ENCODE assay signal across 8 cellular contexts in the genomic region with DNA sequence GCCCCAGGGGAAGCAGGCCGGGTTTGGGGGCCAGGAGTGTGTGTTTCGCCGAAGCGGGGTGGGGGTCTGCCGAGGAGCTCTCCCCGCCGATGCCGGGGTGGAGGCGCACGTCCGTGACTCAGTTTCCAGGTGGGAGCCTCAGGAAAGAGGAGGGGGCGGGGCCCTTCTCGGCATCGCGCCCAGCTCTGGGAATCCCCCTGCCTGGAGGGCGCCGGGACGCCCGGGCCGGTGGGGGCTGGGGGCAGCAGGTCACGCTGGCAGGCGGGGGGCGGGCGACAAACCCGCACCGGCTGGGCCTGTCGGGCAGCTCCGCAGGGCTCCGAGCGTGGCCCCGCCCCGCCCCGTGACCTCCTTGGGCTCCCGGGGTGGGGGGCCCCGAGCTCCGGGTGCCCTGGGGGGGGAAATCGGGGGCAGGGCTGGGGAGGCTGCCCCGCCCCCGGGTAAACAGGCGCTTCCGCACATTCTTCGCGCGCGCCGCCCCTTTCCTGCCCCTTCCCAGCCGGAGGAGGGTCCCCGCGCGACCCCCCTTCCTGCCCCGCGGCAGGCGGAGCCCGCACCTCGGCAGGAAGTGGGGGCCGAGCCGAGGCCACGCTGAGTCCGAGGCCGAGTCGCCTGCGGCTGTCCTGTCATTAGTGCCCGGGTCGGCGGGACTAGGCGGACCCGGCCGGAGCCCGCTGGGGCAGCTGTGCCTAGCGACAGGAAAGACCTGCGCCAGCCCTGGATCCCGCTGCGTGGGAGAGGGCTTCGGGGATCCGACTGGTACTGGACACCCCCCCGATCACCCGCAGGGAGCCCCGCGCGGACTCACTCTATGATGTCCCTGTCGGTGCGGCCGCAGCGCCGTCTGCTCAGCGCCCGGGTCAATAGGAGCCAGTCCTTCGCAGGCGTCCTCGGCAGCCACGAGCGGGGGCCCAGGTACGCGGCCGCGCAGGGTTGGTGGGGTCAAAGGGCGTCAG. TPM values are rescaled to one million over a fixed set of nuclear protein-coding genes. Genes with fewer than 3 reads are reported as not detected.
DNase-seq lines count a peak whose midpoint lies in the region; ATAC-seq and TF ChIP-seq lines count a peak whose summit lies in the region.

No MANE protein-coding gene starts in this region.

- ATAC-seq in DND-41 (ENCODE audit: insufficient read depth, low read depth): peak; percentile 47
- ATAC-seq in HG03108 (IDR thresholded peaks at IDR 0.05; ENCODE audit: unreplicated experiment): peak; percentile 48
- peak; percentile 69 for ATAC-seq in mucosa of descending colon

- H3K79me2 ChIP-seq in DND-41 (ENCODE audit: insufficient read depth, low read length): peaks cover 28% of the 10 kb centered on the region

- peaks cover 39% of the 10 kb centered on the region for H3K36me3 ChIP-seq in DND-41 (ENCODE audit: insufficient read depth, low read length)
- H3K36me3 ChIP-seq in mucosa of descending colon (ENCODE audit: low read depth): no peaks in the 10 kb centered on the region

- peaks cover 40% of the 10 kb centered on the region for H4K20me1 ChIP-seq in DND-41 (ENCODE audit: insufficient read depth, low read length)

- POLR2A ChIA-PET in activated CD4-positive, alpha-beta memory T cell treated with anti-CD3 and anti-CD28 coated beads, Interleukin-2, amount 10 ng/mL, durations not matched to agents 7 days and 5 days (lab: Charles Lee): interaction anchor here (1.2 to 3.7 kb wide), 10 partner anchors 9 to 129 kb away, joined by 3 to 26 read pairs (median 8); a partner anchor contains a TSS

- H3K9me3 ChIP-seq in DND-41 (ENCODE audit: insufficient read depth, low read length, severe bottlenecking) (no peaks in the 10 kb centered on the region), mucosa of descending colon (no peaks in the 10 kb centered on the region)

- no peaks in the 10 kb centered on the region for H3K27me3 ChIP-seq in DND-41 (ENCODE audit: insufficient read depth, low read length, poor library complexity)

- H3K4me3 ChIP-seq in DND-41 (ENCODE audit: low read depth in 1 of 2, low read length in 2 of 2) (peak overlapping the region; percentile 68 to 84; a peak in 3 of 4 replicates), mucosa of descending colon (peak overlapping the region; percentile 23)

- no peak overlapping the region for H3K27ac Mint-ChIP-seq in activated CD4-positive, alpha-beta memory T cell treated with anti-CD3 and anti-CD28 coated beads, Interleukin-2, amount 10 ng/mL, durations not matched to agents 7 days and 5 days
- peak overlapping the region; percentile 24 for H3K27ac Mint-ChIP-seq in endothelial cell (ENCODE audit: unreplicated experiment)

- intact Hi-C loops in mucosa of descending colon (cut with DNase I, micrococcal nuclease): no loop called here

- H2AFZ ChIP-seq in DND-41 (ENCODE audit: low read depth, low read length): peak overlapping the region; percentile 82

- peak overlapping the region; percentile 73 for H3K27ac ChIP-seq in DND-41 (ENCODE audit: low read length)
- peak overlapping the region; percentile 38 for H3K27ac ChIP-seq in substantia nigra (ENCODE audit: low read depth, low read length, poor library complexity, severe bottlenecking)

- H3K27me3 Mint-ChIP-seq in activated CD4-positive, alpha-beta memory T cell treated with anti-CD3 and anti-CD28 coated beads, Interleukin-2, amount 10 ng/mL, durations not matched to agents 7 days and 5 days: peaks cover 33% of the 10 kb centered on the region
- peaks cover 37% of the 10 kb centered on the region for H3K27me3 Mint-ChIP-seq in endothelial cell (ENCODE audit: unreplicated experiment)

- H3K4me1 ChIP-seq in DND-41 (ENCODE audit: insufficient read depth, low read length) (peaks cover 43% of the 10 kb centered on the region), mucosa of descending colon (ENCODE audit: low read depth) (peaks cover 11% of the 10 kb centered on the region)

- TF ChIP-seq CTCF in DND-41 (IDR thresholded peaks at IDR 0.05; ENCODE audit: borderline replicate concordance, extremely low read depth, low read length, poor library complexity, severe bottlenecking) (no peak), endothelial cell (IDR thresholded peaks at IDR 0.05; ENCODE audit: unreplicated experiment) (no peak), mucosa of descending colon (IDR thresholded peaks at IDR 0.05) (no peak)

- H3K4me2 ChIP-seq in DND-41 (ENCODE audit: insufficient read depth, low read length): peak overlapping the region; percentile 95

- CTCF ChIA-PET in activated CD4-positive, alpha-beta memory T cell treated with anti-CD3 and anti-CD28 coated beads, Interleukin-2, amount 10 ng/mL, durations not matched to agents 7 days and 5 days (lab: Charles Lee): interaction anchor here (1.1 to 8.6 kb wide), 7 partner anchors 9 to 131 kb away, joined by 3 to 71 read pairs (median 4); no protein-coding TSS in a partner anchor

- DNase-seq in DND-41: peak; percentile 81
- DNase-seq in activated CD4-positive, alpha-beta memory T cell treated with anti-CD3 and anti-CD28 coated beads, Interleukin-2, amount 10 ng/mL, durations not matched to agents 7 days and 5 days: peak; percentile 68
- peak; percentile 84 for DNase-seq in endothelial cell (ENCODE audit: low spot score)
- DNase-seq in mucosa of descending colon: peak; percentile 58 to 83 (median 75)
- peak in 21 of 49 donors; percentile 5 to 93 (median 43) for DNase-seq in substantia nigra (lab: John Stamatoyannopoulos, UW)
- no peak for DNase-seq in NCI-H1048 (lab: John Stamatoyannopoulos, UW)
- no peak for DNase-seq in NCI-H1092 treated with DMSO at 0.1 percent for 48 hours (lab: John Stamatoyannopoulos, UW)

- peaks cover 21% of the 10 kb centered on the region for H3K36me3 Mint-ChIP-seq in activated CD4-positive, alpha-beta memory T cell treated with anti-CD3 and anti-CD28 coated beads, Interleukin-2, amount 10 ng/mL, durations not matched to agents 7 days and 5 days (ENCODE audit: low read depth)
- peaks cover 35% of the 10 kb centered on the region for H3K36me3 Mint-ChIP-seq in endothelial cell (ENCODE audit: low read depth, unreplicated experiment)

- no peaks in the 10 kb centered on the region for H3K9me3 Mint-ChIP-seq in activated CD4-positive, alpha-beta memory T cell treated with anti-CD3 and anti-CD28 coated beads, Interleukin-2, amount 10 ng/mL, durations not matched to agents 7 days and 5 days
- H3K9me3 Mint-ChIP-seq in endothelial cell (ENCODE audit: unreplicated experiment): no peaks in the 10 kb centered on the region

- H3K4me1 Mint-ChIP-seq in activated CD4-positive, alpha-beta memory T cell treated with anti-CD3 and anti-CD28 coated beads, Interleukin-2, amount 10 ng/mL, durations not matched to agents 7 days and 5 days: peaks cover 33% of the 10 kb centered on the region
- H3K4me1 Mint-ChIP-seq in endothelial cell (ENCODE audit: unreplicated experiment): peaks cover 54% of the 10 kb centered on the region

- peak overlapping the region; percentile 68 for H3K4me3 Mint-ChIP-seq in activated CD4-positive, alpha-beta memory T cell treated with anti-CD3 and anti-CD28 coated beads, Interleukin-2, amount 10 ng/mL, durations not matched to agents 7 days and 5 days
- peak overlapping the region; percentile 90 for H3K4me3 Mint-ChIP-seq in endothelial cell (ENCODE audit: unreplicated experiment)

- peak overlapping the region; percentile 90 for H3K9ac ChIP-seq in DND-41 (ENCODE audit: low read depth, low read length)

RNA-seq across cellular contexts. Expression of a gene that starts 9.3 kb away (rescaled TPM):
- 10 to 100 TPM; 24.6 to 32.7 TPM for total RNA-seq in activated CD4-positive, alpha-beta memory T cell treated with anti-CD3 and anti-CD28 coated beads, Interleukin-2, amount 10 ng/mL, durations not matched to agents 7 days and 5 days
- total RNA-seq in endothelial cell (ENCODE audit: unreplicated experiment) (184 TPM), mucosa of descending colon (10 to 100 TPM; 10.9 to 74.7 (median 20.5) TPM)

RNA-seq across cellular contexts. Expression of a gene that starts 24.4 kb away (rescaled TPM):
- 10 to 100 TPM; 74.9 to 76.9 TPM for total RNA-seq in activated CD4-positive, alpha-beta memory T cell treated with anti-CD3 and anti-CD28 coated beads, Interleukin-2, amount 10 ng/mL, durations not matched to agents 7 days and 5 days
- total RNA-seq in endothelial cell (ENCODE audit: unreplicated experiment) (40.1 TPM), mucosa of descending colon (10 to 100 TPM; 41.1 to 55.5 (median 43.4) TPM)

RNA-seq across cellular contexts. Expression of a gene that starts 54.6 kb away (rescaled TPM):
- total RNA-seq in activated CD4-positive, alpha-beta memory T cell treated with anti-CD3 and anti-CD28 coated beads, Interleukin-2, amount 10 ng/mL, durations not matched to agents 7 days and 5 days: not detected
- not detected for total RNA-seq in endothelial cell (ENCODE audit: unreplicated experiment)
- total RNA-seq in mucosa of descending colon: not detected

RNA-seq across cellular contexts. Expression of a gene that starts 57.0 kb away (rescaled TPM):
- total RNA-seq in activated CD4-positive, alpha-beta memory T cell treated with anti-CD3 and anti-CD28 coated beads, Interleukin-2, amount 10 ng/mL, durations not matched to agents 7 days and 5 days: 10 to 100 TPM; 52.8 to 59.5 TPM
- 107 TPM for total RNA-seq in endothelial cell (ENCODE audit: unreplicated experiment)
- 100 to 1,000 TPM; 152 to 253 (median 228) TPM for total RNA-seq in mucosa of descending colon

Comparison
In these comparisons a context has a peak if more than half of its experiments do, and no peak if none do; other contexts are left out.
1. DNase-seq: peak in DND-41 (single experiment), activated CD4-positive, alpha-beta memory T cell treated with anti-CD3 and anti-CD28 coated beads, Interleukin-2, amount 10 ng/mL, durations not matched to agents 7 days and 5 days (single experiment), endothelial cell (single experiment) and mucosa of descending colon (3 of 3); none in NCI-H1048 (single experiment) and NCI-H1092 treated with DMSO at 0.1 percent for 48 hours (single experiment).
2. Peak in every context shown above with its lines, with median percentiles within 50 percentile points of each other: ATAC-seq.